ENCODE assay signal across 13 cellular contexts in genomic region chr1:8213676-8214075, GRCh38.
A peak's percentile ranks its signal among the peaks of the same experiment; 100 is the strongest.
DNase-seq lines count a peak whose midpoint lies in the region; ATAC-seq and TF ChIP-seq lines count a peak whose summit lies in the region.
"Had no signal": no experiment of that assay in that cellular context is flagged by ENCODE, and none has a peak within 500 bp of the region (broad histone marks: within the 10 kb centered on the region; RNA-seq: fewer than 3 reads in every experiment).

No MANE protein-coding gene starts in this region.

- CTCF ChIA-PET in HCT116 (lab: Charles Lee), result no interaction called here

- no peaks in the 10 kb centered on the region for H3K36me3 ChIP-seq in HCT116 (ENCODE audit: control insufficient read depth in 1 of 2, insufficient read depth in 2 of 2, low read length in 2 of 2)
- no peaks in the 10 kb centered on the region for H3K36me3 ChIP-seq in testis (ENCODE audit: low read depth, missing control alignments)
- H3K36me3 ChIP-seq in thyroid gland, result no peaks in the 10 kb centered on the region
- H3K36me3 ChIP-seq: BE2C had no signal

- TF ChIP-seq POLR2A in HCT116 (IDR thresholded peaks at IDR 0.05; ENCODE audit: borderline replicate concordance, extremely low read depth, insufficient read depth, insufficient read length) (no peak), testis (IDR thresholded peaks at IDR 0.05) (no peak), thyroid gland (IDR thresholded peaks at IDR 0.05) (no peak)

- H3K4me3 ChIP-seq in HCT116 (replicated peaks in 1 of 2; ENCODE audit: low read depth in 1 of 2, low read length in 2 of 2) (no peak overlapping the region), testis (no peak overlapping the region), thyroid gland (replicated peaks in 1 of 3) (no peak overlapping the region)

- no peaks in the 10 kb centered on the region for H3K9me3 ChIP-seq in HCT116 (ENCODE audit: control insufficient read depth in 1 of 2, insufficient read depth in 1 of 2, low read depth in 1 of 2, low read length in 2 of 2)
- H3K9me3 ChIP-seq in testis, result no peaks in the 10 kb centered on the region
- no peaks in the 10 kb centered on the region for H3K9me3 ChIP-seq in thyroid gland
- H3K9me3 ChIP-seq: BE2C had no signal

- WGBS in testis, 2 donors, result 38 to 55% methylated on average over 9 of the region's 9 CpGs
- 79 to 81% methylated on average over 9 of the region's 9 CpGs for WGBS in thyroid gland, 2 donors

- TF ChIP-seq RAD21 in HCT116 (IDR thresholded peaks at IDR 0.05; ENCODE audit: low read depth), result no peak

- no peak for DNase-seq in HCT116 (ENCODE audit: low read depth, low spot score)
- peak; percentile 34 for DNase-seq in SK-MEL-5 (ENCODE audit: low read depth, low spot score)
- peak; percentile 69 for DNase-seq in iris pigment epithelial cell (ENCODE audit: low read depth)
- DNase-seq in testis, result peak; percentile 58
- DNase-seq in middle frontal gyrus (ENCODE audit: extremely low spot score, low spot score), result no peak
- no peak for DNase-seq in activated T-cell treated with anti-CD3 and anti-CD28 coated beads for 4 hours
- no peak for DNase-seq in thyroid gland
- DNase-seq: BE2C; CD8-positive, alpha-beta T cell; H9; NCI-H1092; NCI-H2227 treated with DMSO at 0.1 percent for 48 hours; NCI-H526 treated with DMSO at 0.1 percent for 48 hours had no signal

- H3K4me1 ChIP-seq in HCT116 (ENCODE audit: control insufficient read depth in 1 of 2, insufficient read depth in 2 of 2, low read length in 2 of 2) (peaks cover 48 to 75% of the 10 kb centered on the region in 2 experiments), testis (peaks cover 7% of the 10 kb centered on the region), thyroid gland (peaks cover 6 to 19% of the 10 kb centered on the region in 2 donors)
- H3K4me1 ChIP-seq: BE2C had no signal

- intact Hi-C loops in HCT116 (cut with micrococcal nuclease), result no loop called here
- intact Hi-C loops in testis (cut with DNase I; ENCODE audit: low total_unique reads), result no loop called here
- intact Hi-C loops in thyroid gland (cut with DNase I), result no loop called here

- H4K20me1 ChIP-seq in HCT116 (ENCODE audit: insufficient read depth), result no peaks in the 10 kb centered on the region

- 0 out of 2 replicates have a peak overlapping the region, but pooled peaks have one; percentile 10 for H3K4me2 ChIP-seq in HCT116 (ENCODE audit: low read length)

- H3K27me3 ChIP-seq in HCT116 (ENCODE audit: insufficient read depth, low read length) (no peaks in the 10 kb centered on the region), testis (no peaks in the 10 kb centered on the region), thyroid gland (no peaks in the 10 kb centered on the region)
- H3K27me3 ChIP-seq: BE2C had no signal

- BruUV-seq in HCT116 (replicated peaks; lab: Mats Ljungman, UMichigan), result no TSS peak

- RAD21 ChIA-PET in HCT116 (lab: Charles Lee; ENCODE audit: low non-redundant PET in 1 of 2, low total read pairs in 2 of 2, uncharacterized antibody in 2 of 2, unreplicated experiment in 2 of 2), result no interaction called here

- H2AFZ ChIP-seq in HCT116 (ENCODE audit: low read depth, low read length, poor library complexity, severe bottlenecking), result no peak overlapping the region

- H3K79me2 ChIP-seq in HCT116 (ENCODE audit: insufficient read depth, low read length), result no peaks in the 10 kb centered on the region

- no peak for TF ChIP-seq CTCF in HCT116 (IDR thresholded peaks at IDR 0.05 in 2 of 3, conservative IDR thresholded peaks at IDR 0.05 in 1 of 3; ENCODE audit: borderline replicate concordance in 1 of 3, insufficient read depth in 1 of 3, low read depth in 2 of 3, low read length in 2 of 3)
- no peak for TF ChIP-seq CTCF in testis (IDR thresholded peaks at IDR 0.05)
- TF ChIP-seq CTCF in thyroid gland (IDR thresholded peaks at IDR 0.05), result no peak

- ATAC-seq in HCT116, result no peak
- ATAC-seq: CD8-positive, alpha-beta T cell had no signal

- H3K27ac ChIP-seq in HCT116 (ENCODE audit: low read depth, low read length) (peak overlapping the region; percentile 94; the same call in 1 of the 2 replicates), testis (no peak overlapping the region), thyroid gland (no peak overlapping the region)

- H3K9ac ChIP-seq in HCT116 (ENCODE audit: low read length), result no peak overlapping the region

- in situ Hi-C loops in SK-MEL-5 (cut with HindIII; ENCODE audit: low pct_unique_long_range_greater_than_20kb, low sequenced_read_pairs), result no loop called here

- no peaks in the 10 kb centered on the region for H3K9me2 ChIP-seq in HCT116 (ENCODE audit: insufficient read depth)

- POLR2A ChIA-PET in HCT116 (lab: Charles Lee), result no interaction called here

TF ChIP-seq in HCT116, 20 proteins besides CTCF, POLR2A, EP300 and RAD21:
- no peak for TF ChIP-seq ELF1 (IDR thresholded peaks at IDR 0.05; ENCODE audit: borderline replicate concordance, low read depth)
- TF ChIP-seq ATF3 (IDR thresholded peaks at IDR 0.05), result no peak
- TF ChIP-seq SP1 (IDR thresholded peaks at IDR 0.05; ENCODE audit: low read depth), result no peak
- TF ChIP-seq ZNF274 (IDR thresholded peaks at IDR 0.05; ENCODE audit: low read depth, low read length), result no peak
- no peak for TF ChIP-seq JUND (IDR thresholded peaks at IDR 0.05)
- TF ChIP-seq FOSL1 (IDR thresholded peaks at IDR 0.05; ENCODE audit: low read depth), result no peak
- no peak for TF ChIP-seq TCF7L2 (IDR thresholded peaks at IDR 0.05; ENCODE audit: borderline replicate concordance, extremely low read depth, insufficient read depth, insufficient read length)
- TF ChIP-seq EZH2 (IDR thresholded peaks at IDR 0.05), result no peak
- no peak for TF ChIP-seq EGR1 (IDR thresholded peaks at IDR 0.05; ENCODE audit: low read depth)
- TF ChIP-seq EZH2phosphoT487 (IDR thresholded peaks at IDR 0.05; ENCODE audit: borderline replicate concordance), result no peak
- TF ChIP-seq MAX (IDR thresholded peaks at IDR 0.05), result no peak
- TF ChIP-seq ZFX (IDR thresholded peaks at IDR 0.05), result no peak
- TF ChIP-seq SRF (IDR thresholded peaks at IDR 0.05; ENCODE audit: low read depth), result no peak
- TF ChIP-seq ZBTB33 (IDR thresholded peaks at IDR 0.05; ENCODE audit: extremely low read depth, insufficient replicate concordance, low read length), result no peak
- TF ChIP-seq CBX3 (IDR thresholded peaks at IDR 0.05; ENCODE audit: low read depth), result no peak
- no peak for TF ChIP-seq REST (IDR thresholded peaks at IDR 0.05; ENCODE audit: low read depth)
- TF ChIP-seq YY1 (IDR thresholded peaks at IDR 0.05; ENCODE audit: extremely low read depth, insufficient replicate concordance, low read depth, low read length), result no peak
TF ChIP-seq in HCT116: peak in this region for 0.

Comparison
In these comparisons a context has a peak if more than half of its experiments do, and no peak if none do; other contexts are left out.
1. DNase-seq: peak in SK-MEL-5 (single experiment), iris pigment epithelial cell (single experiment) and testis (single experiment); none in HCT116 (single experiment), middle frontal gyrus (single experiment), activated T-cell treated with anti-CD3 and anti-CD28 coated beads for 4 hours (single experiment) and thyroid gland (0 of 2).